Comparison of ENCODE assay signal across 1 cellular context in the genomic region with DNA sequence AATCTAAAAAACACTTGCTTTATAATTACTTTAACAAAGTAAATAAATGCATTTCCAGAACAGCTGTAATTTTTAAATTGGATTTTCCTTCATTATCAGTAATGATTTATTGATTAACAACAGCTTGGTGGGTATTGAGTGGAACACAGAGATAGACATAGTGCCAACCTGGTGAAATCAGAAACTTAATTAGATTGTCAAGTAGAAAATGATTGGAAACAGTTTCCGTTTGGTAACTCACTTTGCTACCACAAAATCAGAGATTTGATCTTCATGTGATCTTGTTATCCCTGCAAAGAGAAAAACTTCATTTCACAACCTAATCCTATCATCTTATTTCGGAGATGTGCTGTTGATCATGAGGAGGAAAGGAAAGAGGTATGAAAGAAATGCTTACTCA.
TF ChIP-seq lines count a peak whose summit lies in the region.

No MANE protein-coding gene starts in this region.

TF ChIP-seq in SK-N-SH, 30 proteins besides CTCF, POLR2A, EP300 and RAD21 (continued from another document):
- TF ChIP-seq, protein P1, sequence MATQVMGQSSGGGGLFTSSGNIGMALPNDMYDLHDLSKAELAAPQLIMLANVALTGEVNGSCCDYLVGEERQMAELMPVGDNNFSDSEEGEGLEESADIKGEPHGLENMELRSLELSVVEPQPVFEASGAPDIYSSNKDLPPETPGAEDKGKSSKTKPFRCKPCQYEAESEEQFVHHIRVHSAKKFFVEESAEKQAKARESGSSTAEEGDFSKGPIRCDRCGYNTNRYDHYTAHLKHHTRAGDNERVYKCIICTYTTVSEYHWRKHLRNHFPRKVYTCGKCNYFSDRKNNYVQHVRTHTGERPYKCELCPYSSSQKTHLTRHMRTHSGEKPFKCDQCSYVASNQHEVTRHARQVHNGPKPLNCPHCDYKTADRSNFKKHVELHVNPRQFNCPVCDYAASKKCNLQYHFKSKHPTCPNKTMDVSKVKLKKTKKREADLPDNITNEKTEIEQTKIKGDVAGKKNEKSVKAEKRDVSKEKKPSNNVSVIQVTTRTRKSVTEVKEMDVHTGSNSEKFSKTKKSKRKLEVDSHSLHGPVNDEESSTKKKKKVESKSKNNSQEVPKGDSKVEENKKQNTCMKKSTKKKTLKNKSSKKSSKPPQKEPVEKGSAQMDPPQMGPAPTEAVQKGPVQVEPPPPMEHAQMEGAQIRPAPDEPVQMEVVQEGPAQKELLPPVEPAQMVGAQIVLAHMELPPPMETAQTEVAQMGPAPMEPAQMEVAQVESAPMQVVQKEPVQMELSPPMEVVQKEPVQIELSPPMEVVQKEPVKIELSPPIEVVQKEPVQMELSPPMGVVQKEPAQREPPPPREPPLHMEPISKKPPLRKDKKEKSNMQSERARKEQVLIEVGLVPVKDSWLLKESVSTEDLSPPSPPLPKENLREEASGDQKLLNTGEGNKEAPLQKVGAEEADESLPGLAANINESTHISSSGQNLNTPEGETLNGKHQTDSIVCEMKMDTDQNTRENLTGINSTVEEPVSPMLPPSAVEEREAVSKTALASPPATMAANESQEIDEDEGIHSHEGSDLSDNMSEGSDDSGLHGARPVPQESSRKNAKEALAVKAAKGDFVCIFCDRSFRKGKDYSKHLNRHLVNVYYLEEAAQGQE (IDR thresholded peaks at IDR 0.05; ENCODE audit: low read depth, low read length) = no peak
- TF ChIP-seq NRF1 (IDR thresholded peaks at IDR 0.05; ENCODE audit: low read depth, low read length) = no peak
- TF ChIP-seq, protein P2, sequence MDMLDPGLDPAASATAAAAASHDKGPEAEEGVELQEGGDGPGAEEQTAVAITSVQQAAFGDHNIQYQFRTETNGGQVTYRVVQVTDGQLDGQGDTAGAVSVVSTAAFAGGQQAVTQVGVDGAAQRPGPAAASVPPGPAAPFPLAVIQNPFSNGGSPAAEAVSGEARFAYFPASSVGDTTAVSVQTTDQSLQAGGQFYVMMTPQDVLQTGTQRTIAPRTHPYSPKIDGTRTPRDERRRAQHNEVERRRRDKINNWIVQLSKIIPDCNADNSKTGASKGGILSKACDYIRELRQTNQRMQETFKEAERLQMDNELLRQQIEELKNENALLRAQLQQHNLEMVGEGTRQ (IDR thresholded peaks at IDR 0.05; ENCODE audit: borderline replicate concordance, low read depth, low read length) = no peak
- TF ChIP-seq NFIC (IDR thresholded peaks at IDR 0.05; ENCODE audit: borderline replicate concordance) = no peak
- TF ChIP-seq ELF1 (IDR thresholded peaks at IDR 0.05) = no peak
- no peak for TF ChIP-seq JUND (IDR thresholded peaks at IDR 0.05)
- no peak for TF ChIP-seq SMC3 (IDR thresholded peaks at IDR 0.05; ENCODE audit: low read depth, low read length)
- no peak for TF ChIP-seq SIN3A (IDR thresholded peaks at IDR 0.05; ENCODE audit: borderline replicate concordance, low read depth, low read length)
- TF ChIP-seq MEF2A (IDR thresholded peaks at IDR 0.05; ENCODE audit: borderline replicate concordance, low read depth) = no peak
